Comparison of ENCODE assay signal across 22 cellular contexts in the genomic region with DNA sequence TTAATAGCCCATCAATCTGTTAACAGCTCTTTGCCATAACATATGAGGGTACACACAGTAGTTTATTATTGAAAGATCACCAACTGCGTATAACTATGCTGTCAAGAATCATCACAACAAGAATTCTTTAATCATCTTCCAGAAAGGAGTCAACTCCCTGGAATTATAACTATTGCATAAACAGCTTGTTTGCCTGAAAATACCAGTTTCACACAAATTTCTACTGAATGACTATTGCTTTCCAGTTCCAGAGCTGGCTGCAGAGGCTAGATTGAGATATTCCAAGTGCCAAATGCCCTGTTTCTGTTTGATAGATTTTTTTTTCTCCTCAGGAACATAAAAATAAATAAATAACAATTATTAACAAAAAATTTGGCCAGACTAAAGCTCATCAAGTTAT.
"Had no signal": no experiment of that assay in that cellular context is flagged by ENCODE, and none has a peak within 500 bp of the region (broad histone marks: within the 10 kb centered on the region; RNA-seq: fewer than 3 reads in every experiment).

No MANE protein-coding gene starts in this region.

- H3K9me3 ChIP-seq: body of pancreas, lower lobe of right lung, mucosa of descending colon, upper lobe of right lung had no signal

- H3K27ac ChIP-seq: body of pancreas, cardiac muscle cell, epithelial cell of prostate, gastroesophageal sphincter, heart left ventricle, lower lobe of right lung, upper lobe of right lung had no signal

- ATAC-seq: activated T-cell treated with anti-CD3 and anti-CD28 coated beads, Interleukin-2, amount 50 U/mL, for 72 hours; body of pancreas; gastroesophageal sphincter; heart left ventricle; lower lobe of right lung; mucosa of descending colon; sciatic nerve; upper lobe of right lung had no signal

- H3K4me1 ChIP-seq: body of pancreas, gastroesophageal sphincter, heart left ventricle, lower lobe of right lung, upper lobe of right lung had no signal

- H3K4me3 ChIP-seq: body of pancreas, cardiac muscle cell, gastroesophageal sphincter, heart left ventricle, lower lobe of right lung, mucosa of descending colon, upper lobe of right lung had no signal

- H3K27me3 ChIP-seq: body of pancreas, cardiac muscle cell, gastroesophageal sphincter, heart left ventricle, upper lobe of right lung had no signal

- H3K36me3 ChIP-seq: cardiac muscle cell, gastroesophageal sphincter, heart left ventricle, lower lobe of right lung, upper lobe of right lung had no signal

- DNase-seq: activated CD4-positive, alpha-beta memory T cell treated with anti-CD3 and anti-CD28 coated beads for 36 hours; activated CD4-positive, alpha-beta T cell treated with anti-CD3 and anti-CD28 coated beads for 48 hours; activated effector memory CD4-positive, alpha-beta T cell treated with Interleukin-2 at 50 U/mL for 16 hours; activated naive CD4-positive, alpha-beta T cell treated with anti-CD3 and anti-CD28 coated beads for 36 hours; activated naive CD8-positive, alpha-beta T cell treated with anti-CD3 and anti-CD28 coated beads, Interleukin-2, amount 10 ng/mL, durations not matched to agents 7 days and 5 days; activated T-cell treated with anti-CD3 and anti-CD28 coated beads, Interleukin-2, amount 50 U/mL, for 72 hours; anterior cingulate cortex; body of pancreas; heart left ventricle; kidney; lower lobe of right lung; mesendoderm; mucosa of descending colon; naive B cell; nucleus accumbens; stimulated activated CD4-positive, alpha-beta T cell treated with anti-CD3 and anti-CD28 coated beads, Interleukin-4, amount 100 ng/mL, for 1 hour; stimulated activated naive CD4-positive, alpha-beta T cell; upper lobe of right lung had no signal
